8 cellular contexts compared by ENCODE assay signal in the genomic region with DNA sequence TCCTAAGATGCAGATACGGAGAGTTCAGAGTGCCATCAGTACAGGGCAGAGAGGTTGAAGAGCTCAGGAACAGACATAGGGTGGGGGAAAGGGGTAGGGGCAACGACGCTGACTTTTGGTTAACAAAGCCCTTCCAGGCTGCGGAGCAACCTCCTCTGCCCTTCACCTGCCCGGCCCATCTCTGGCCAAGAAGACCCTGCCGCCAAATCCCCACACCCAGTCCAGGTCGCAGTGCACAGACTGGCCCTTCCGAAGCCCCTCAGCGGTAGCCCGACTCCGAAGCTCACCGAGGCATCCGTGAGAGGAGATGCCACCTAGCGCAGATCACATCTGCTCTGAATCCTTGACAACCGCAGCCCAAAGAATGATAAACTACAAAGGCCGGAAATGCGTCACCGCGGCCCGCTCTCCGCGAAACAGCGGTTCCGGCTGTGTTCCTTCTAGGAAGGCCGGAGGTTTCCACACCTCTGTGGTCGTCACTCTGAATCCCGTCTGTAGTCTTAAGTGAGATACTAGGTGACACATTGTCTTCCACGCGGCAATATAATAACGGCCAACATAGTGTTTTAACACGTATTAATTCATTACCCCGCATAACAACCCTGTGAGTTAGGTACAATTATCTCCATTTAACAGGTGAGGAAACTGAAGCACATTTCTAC. TPM values are rescaled to one million over a fixed set of nuclear protein-coding genes. Genes with fewer than 3 reads are reported as not detected.
DNase-seq lines count a peak whose midpoint lies in the region; ATAC-seq and TF ChIP-seq lines count a peak whose summit lies in the region.

TSS of gene ZSCAN23 (minus strand) at position 380 of the 662 bp plus-strand sequence. CDS start 7,225 bp downstream, outside the sequence.

- H3K9ac ChIP-seq in mammary epithelial cell (ENCODE audit: insufficient read depth, low read length) (peak within 1 kb of the TSS; percentile 86), skeletal muscle tissue (ENCODE audit: low read depth in 1 of 3, low read length in 3 of 3) (peak within 1 kb of the TSS; percentile 59 to 84 (median 65))

- H3K36me3 ChIP-seq in WERI-Rb-1 = peaks cover 6% of the 10 kb centered on the region; the same call in 1 of the 2 replicates
- no peaks in the 10 kb centered on the region for H3K36me3 ChIP-seq in mammary epithelial cell (ENCODE audit: insufficient read depth, low read length)
- H3K36me3 ChIP-seq in skeletal muscle tissue (ENCODE audit: control insufficient read depth in 3 of 3, insufficient read depth in 3 of 3, low read length in 3 of 3) = no peaks in the 10 kb centered on the region

- H3K27ac ChIP-seq in WERI-Rb-1 (peak within 1 kb of the TSS; percentile 80), mammary epithelial cell (ENCODE audit: insufficient read depth, low read depth, low read length) (peak within 1 kb of the TSS; percentile 66), skeletal muscle tissue (ENCODE audit: low read depth, low read length) (no peak within 1 kb of the TSS)

- TF ChIP-seq POLR2A in GM10847 (IDR thresholded peaks at IDR 0.05; ENCODE audit: extremely low read depth, insufficient read length) = peak; percentile 62

- H3K4me3 ChIP-seq in WERI-Rb-1 (ENCODE audit: low read depth, low read length) (peak within 1 kb of the TSS; percentile 71), mammary epithelial cell (replicated peaks in 1 of 3; ENCODE audit: insufficient read depth in 1 of 3, low read depth in 2 of 3, low read length in 3 of 3) (peak within 1 kb of the TSS; percentile 68 to 85 (median 75)), skeletal muscle tissue (ENCODE audit: low read length in 3 of 3) (peak within 1 kb of the TSS; percentile 87 to 93 (median 89))

- H3K79me2 ChIP-seq in mammary epithelial cell (ENCODE audit: insufficient read depth, low read length) = peaks cover 12% of the 10 kb centered on the region

- H3K9me3 ChIP-seq in WERI-Rb-1 (ENCODE audit: severe bottlenecking) (peaks cover 14% of the 10 kb centered on the region), mammary epithelial cell (replicated peaks; ENCODE audit: insufficient read depth, low read length) (no peaks in the 10 kb centered on the region), skeletal muscle tissue (ENCODE audit: control insufficient read depth in 3 of 3, low read length in 3 of 3) (peaks cover 0 to 5% (median 2%) of the 10 kb centered on the region in 3 donors)

- BruUV-seq in mammary epithelial cell (replicated peaks; lab: Mats Ljungman, UMichigan) = no TSS peak

- peak within 1 kb of the TSS; percentile 95 for H2AFZ ChIP-seq in mammary epithelial cell (ENCODE audit: low read depth, low read length)

- in situ Hi-C loops in mammary epithelial cell (cut with MboI; ENCODE audit: low sequenced_read_pairs in 2 of 2) = no loop called here

- H3K27me3 ChIP-seq in WERI-Rb-1 (ENCODE audit: insufficient read depth, low read depth, severe bottlenecking) = no peaks in the 10 kb centered on the region
- H3K27me3 ChIP-seq in mammary epithelial cell (ENCODE audit: insufficient read depth, low read length) = no peaks in the 10 kb centered on the region
- peaks cover 10 to 26% (median 15%) of the 10 kb centered on the region in 3 donors for H3K27me3 ChIP-seq in skeletal muscle tissue (ENCODE audit: control insufficient read depth in 3 of 3, insufficient read depth in 3 of 3, low read length in 3 of 3)

- intact Hi-C loops in mammary epithelial cell (cut with micrococcal nuclease) = loop anchor here (1.0 kb wide), 1 partner anchor 44 kb away; the partner anchor contains the start of gene ZSCAN12

- TF ChIP-seq CTCF in WERI-Rb-1 (IDR thresholded peaks at IDR 0.05; ENCODE audit: low read depth, low read length) (0 out of 2 replicates have a peak, but pooled peaks have one; percentile 8), mammary epithelial cell (conservative IDR thresholded peaks at IDR 0.05 in 1 of 2, IDR thresholded peaks at IDR 0.05 in 1 of 2; ENCODE audit: extremely low read depth in 1 of 2, insufficient read depth in 1 of 2, low read depth in 1 of 2, low read length in 2 of 2) (peak in 1 of 2 donors; percentile 6)

- peak within 1 kb of the TSS; percentile 74 for H3K4me2 ChIP-seq in mammary epithelial cell (ENCODE audit: insufficient read depth, low read depth, low read length)

- 2% methylated on average over 32 of the region's 32 CpGs for WGBS in mammary epithelial cell (ENCODE audit: low coverage, missing lambda C conversion rate)

- CTCF ChIA-PET in mammary epithelial cell (lab: Charles Lee; ENCODE audit: low non-redundant PET) = interaction anchor here (0.6 kb wide), 1 partner anchor 117 kb away, joined by 4 read pairs; no protein-coding TSS in a partner anchor

- H3K4me1 ChIP-seq in mammary epithelial cell (ENCODE audit: insufficient read depth, low read length) (peaks cover 19% of the 10 kb centered on the region), skeletal muscle tissue (ENCODE audit: control insufficient read depth in 3 of 3, insufficient read depth in 3 of 3, low read length in 3 of 3) (peaks cover 0 to 4% (median 2%) of the 10 kb centered on the region in 3 donors)

- peak; percentile 95 for ATAC-seq in HG02759 (IDR thresholded peaks at IDR 0.05; ENCODE audit: unreplicated experiment)

- no peaks in the 10 kb centered on the region for H4K20me1 ChIP-seq in mammary epithelial cell (ENCODE audit: insufficient read depth, low read length)

- peak; percentile 59 for DNase-seq in NCI-H1694 treated with DMSO at 0.1 percent for 48 hours (lab: John Stamatoyannopoulos, UW)
- peak; percentile 96 for DNase-seq in WERI-Rb-1
- peak; percentile 84 for DNase-seq in mammary epithelial cell
- peak; percentile 80 for DNase-seq in iPS-NIHi11 (ENCODE audit: low spot score)
- DNase-seq in NCI-H187 (lab: John Stamatoyannopoulos, UW) = no peak

- dilution Hi-C loops in mammary epithelial cell (cut with HindIII; ENCODE audit: low sequenced_read_pairs) = no loop called here

RNA-seq across cellular contexts. Expression of gene ZSCAN23, which starts in this region (rescaled TPM):
- total RNA-seq in mammary epithelial cell (1 to 10 TPM; 4.2 to 7.2 TPM), skeletal muscle tissue (4.7 TPM)
- 0.91 TPM for polyA plus RNA-seq in mammary epithelial cell
- polyA minus RNA-seq in mammary epithelial cell = 1.2 TPM

Comparison
In these comparisons a context has a peak if more than half of its experiments do, and no peak if none do; other contexts are left out.
1. DNase-seq: peak in NCI-H1694 treated with DMSO at 0.1 percent for 48 hours (single experiment), WERI-Rb-1 (single experiment), mammary epithelial cell (single experiment) and iPS-NIHi11 (single experiment); none in NCI-H187 (0 of 2).
2. Peak in every context shown above with its lines, with median percentiles within 50 percentile points of each other: H3K4me3 ChIP-seq.